In the genomic region with DNA sequence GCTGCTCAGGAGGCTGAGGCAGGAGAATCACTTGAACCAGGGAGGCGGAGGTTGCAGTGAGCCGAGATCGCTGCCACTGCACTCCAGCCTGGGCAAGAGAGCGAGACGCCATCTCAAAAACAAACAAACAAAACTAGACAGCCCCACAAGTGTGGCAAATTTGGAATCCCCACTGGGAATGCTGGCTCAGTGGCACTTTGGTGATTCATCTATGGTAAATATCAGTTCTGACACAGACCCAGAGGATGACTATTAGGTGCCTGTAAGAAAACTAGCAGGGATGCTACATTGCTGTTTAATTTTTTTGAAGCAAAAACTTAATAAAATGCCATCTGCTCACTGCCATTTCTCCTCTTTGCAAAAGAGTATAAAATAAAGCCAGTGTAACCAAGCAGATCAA, we compare ENCODE assay signal across 1 cellular context.
TF ChIP-seq lines count a peak whose summit lies in the region.

No MANE protein-coding gene starts in this region.

TF ChIP-seq in IMR-90, 13 proteins besides CTCF, POLR2A, EP300 and RAD21 (continued from another document):
- TF ChIP-seq, protein P1, sequence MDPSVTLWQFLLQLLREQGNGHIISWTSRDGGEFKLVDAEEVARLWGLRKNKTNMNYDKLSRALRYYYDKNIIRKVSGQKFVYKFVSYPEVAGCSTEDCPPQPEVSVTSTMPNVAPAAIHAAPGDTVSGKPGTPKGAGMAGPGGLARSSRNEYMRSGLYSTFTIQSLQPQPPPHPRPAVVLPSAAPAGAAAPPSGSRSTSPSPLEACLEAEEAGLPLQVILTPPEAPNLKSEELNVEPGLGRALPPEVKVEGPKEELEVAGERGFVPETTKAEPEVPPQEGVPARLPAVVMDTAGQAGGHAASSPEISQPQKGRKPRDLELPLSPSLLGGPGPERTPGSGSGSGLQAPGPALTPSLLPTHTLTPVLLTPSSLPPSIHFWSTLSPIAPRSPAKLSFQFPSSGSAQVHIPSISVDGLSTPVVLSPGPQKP (IDR thresholded peaks at IDR 0.05; ENCODE audit: borderline replicate concordance, low read depth, low read length): no peak
- 0 out of 2 replicates have a peak, but pooled peaks have one; percentile 4 for TF ChIP-seq FOS (IDR thresholded peaks at IDR 0.05; ENCODE audit: low read depth, low read length)
- TF ChIP-seq CHD1 (IDR thresholded peaks at IDR 0.05; ENCODE audit: low read depth, low read length): no peak
